Comparison of ENCODE assay signal across 20 cellular contexts in the genomic region with DNA sequence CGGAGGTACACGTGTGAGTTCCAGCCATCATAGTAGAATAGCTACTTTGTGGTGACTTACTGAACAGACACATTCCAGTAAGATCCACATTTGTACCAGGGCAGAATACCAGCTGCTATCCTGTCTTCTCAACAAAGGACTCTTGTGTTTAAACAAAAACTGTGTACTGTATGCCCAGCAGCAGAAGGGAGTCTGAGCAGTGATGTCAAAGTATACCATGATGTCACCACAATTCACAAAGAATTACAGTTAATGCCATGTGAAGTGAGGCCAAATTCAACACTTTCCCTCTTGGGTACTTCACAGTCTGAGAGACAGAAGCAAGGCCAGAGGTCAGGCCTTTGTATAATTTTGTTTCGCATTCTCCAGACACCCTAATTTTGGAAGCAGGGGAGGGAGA.
DNase-seq lines count a peak whose midpoint lies in the region; ATAC-seq, FAIRE-seq and TF ChIP-seq lines count a peak whose summit lies in the region.
"Had no signal": no experiment of that assay in that cellular context is flagged by ENCODE, and none has a peak within 500 bp of the region (broad histone marks: within the 10 kb centered on the region; RNA-seq: fewer than 3 reads in every experiment).

No MANE protein-coding gene starts in this region.

- peaks cover 0 to 10% of the 10 kb centered on the region in 2 donors for H3K4me1 ChIP-seq in right atrium auricular region
- H3K4me1 ChIP-seq in SJCRH30: peaks cover 41% of the 10 kb centered on the region
- H3K4me1 ChIP-seq: left lung had no signal

- H3K27ac ChIP-seq in right atrium auricular region (no peak overlapping the region), SJCRH30 (peak overlapping the region; percentile 78)
- H3K27ac ChIP-seq: esophagus squamous epithelium, left lung, right lobe of liver had no signal

- no peaks in the 10 kb centered on the region for H3K27me3 ChIP-seq in right atrium auricular region
- H3K27me3 ChIP-seq in SJCRH30: no peaks in the 10 kb centered on the region
- H3K27me3 ChIP-seq: esophagus squamous epithelium, left lung, right lobe of liver had no signal

- no peak overlapping the region for H3K4me3 ChIP-seq in right atrium auricular region
- no peak overlapping the region for H3K4me3 ChIP-seq in SJCRH30
- H3K4me3 ChIP-seq: esophagus squamous epithelium, left lung, right lobe of liver had no signal

- no peak for TF ChIP-seq CTCF in right atrium auricular region (IDR thresholded peaks at IDR 0.05)

- H3K9me3 ChIP-seq in right atrium auricular region (no peaks in the 10 kb centered on the region), SJCRH30 (replicated peaks) (peaks cover 3% of the 10 kb centered on the region; the same call in 1 of the 2 replicates)
- H3K9me3 ChIP-seq: esophagus squamous epithelium, left lung, right lobe of liver had no signal

- no peaks in the 10 kb centered on the region for H3K36me3 ChIP-seq in right atrium auricular region
- H3K36me3 ChIP-seq in SJCRH30: no peaks in the 10 kb centered on the region
- H3K36me3 ChIP-seq: esophagus squamous epithelium, left lung, right lobe of liver had no signal

- no peak for FAIRE-seq in urothelium cell line (lab: Jason Lieb, UNC)

- intact Hi-C loops in left ventricle myocardium superior (cut with micrococcal nuclease): no loop called here

- ATAC-seq in left ventricle myocardium superior: peak; percentile 45
- ATAC-seq in HG03432 (IDR thresholded peaks at IDR 0.05; ENCODE audit: unreplicated experiment): no peak
- ATAC-seq: activated T-helper 17 cell treated with anti-CD3 and anti-CD28 coated beads, Interleukin-2, amount 50 U/mL, for 72 hours; left lung; natural killer cell treated with Interleukin-12 subunit alpha and Interleukin-12 subunit beta and Interleukin-15 and Interleukin-18, amount 100 ng/mL, for 72 hours; right lobe of liver had no signal

- DNase-seq in left ventricle myocardium superior (no peak), right atrium auricular region (ENCODE audit: low spot score) (no peak), SJCRH30 (peak; percentile 74 to 91), inferior parietal cortex (ENCODE audit: extremely low spot score) (peak; percentile 63), urothelium cell line (ENCODE audit: low spot score) (peak; percentile 4), NCI-H526 (lab: John Stamatoyannopoulos, UW) (no peak)
- no peak for DNase-seq in NK-92 treated with Interleukin-12 subunit alpha and Interleukin-12 subunit beta, amount 100 ng/mL, for 24 hours (lab: John Stamatoyannopoulos, UW)
- DNase-seq: activated CD8-positive, alpha-beta memory T cell treated with anti-CD3 and anti-CD28 coated beads for 24 hours; COR-L47; dermis blood vessel endothelial cell; esophagus squamous epithelium; GF-D8; left lung; NCI-H2171 treated with DMSO at 0.1 percent for 48 hours; right lobe of liver; stimulated activated CD4-positive, alpha-beta T cell treated with anti-CD3 and anti-CD28 coated beads, Interleukin-4, amount 100 ng/mL, for 1 hour; trophoblast cell had no signal

Comparison
In these comparisons a context has a peak if more than half of its experiments do, and no peak if none do; other contexts are left out.
1. DNase-seq: peak in SJCRH30 (2 of 2), inferior parietal cortex (single experiment) and urothelium cell line (single experiment); none in left ventricle myocardium superior (single experiment), right atrium auricular region (single experiment), NK-92 treated with Interleukin-12 subunit alpha and Interleukin-12 subunit beta, amount 100 ng/mL, for 24 hours (single experiment) and NCI-H526 (0 of 2).